33 cellular contexts compared by ENCODE assay signal in genomic region chr13:102708991-102709390, GRCh38. TPM values are rescaled to one million over a fixed set of nuclear protein-coding genes. Genes with fewer than 3 reads are reported as not detected.
"Had no signal": no experiment of that assay in that cellular context is flagged by ENCODE, and none has a peak within 500 bp of the region (broad histone marks: within the 10 kb centered on the region; RNA-seq: fewer than 3 reads in every experiment).

No MANE protein-coding gene starts in this region.

- H3K4me1 ChIP-seq: ascending aorta had no signal

- DNase-seq: activated CD4-positive, alpha-beta memory T cell treated with anti-CD3 and anti-CD28 coated beads, Interleukin-2, amount 10 ng/mL, durations not matched to agents 7 days and 5 days; activated CD4-positive, alpha-beta T cell treated with anti-CD3 and anti-CD28 coated beads for 1 hour; activated CD4-positive, alpha-beta T cell treated with anti-CD3 and anti-CD28 coated beads for 36 hours; activated CD4-positive, alpha-beta T cell treated with anti-CD3 and anti-CD28 coated beads for 48 hours; activated CD4-positive, alpha-beta T cell treated with anti-CD3 and anti-CD28 coated beads, Interleukin-2, amount 10 ng/mL, durations not matched to agents 7 days and 5 days; activated CD4-positive, alpha-beta T cell treated with anti-CD3 and anti-CD28 coated beads, Interleukin-2, amount 50 U/mL, for 48 hours; activated CD4-positive, CD25-positive, alpha-beta regulatory T cell; activated CD8-positive, alpha-beta memory T cell treated with anti-CD3 and anti-CD28 coated beads for 24 hours; activated CD8-positive, alpha-beta memory T cell treated with anti-CD3 and anti-CD28 coated beads, Interleukin-2, amount 10 ng/mL, durations not matched to agents 7 days and 5 days; activated CD8-positive, alpha-beta memory T cell treated with anti-CD3 and anti-CD28 coated beads, Interleukin-2, amount 50 U/mL, for 48 hours; activated CD8-positive, alpha-beta T cell treated with anti-CD3 and anti-CD28 coated beads, Interleukin-2, amount 10 ng/mL, durations not matched to agents 7 days and 5 days; activated effector memory CD4-positive, alpha-beta T cell treated with Interleukin-2 at 50 U/mL for 16 hours; activated gamma-delta T cell; activated naive CD4-positive, alpha-beta T cell treated with anti-CD3 and anti-CD28 coated beads, Interleukin-2, amount 10 ng/mL, durations not matched to agents 7 days and 5 days; activated naive CD4-positive, alpha-beta T cell treated with Interleukin-2 at 50 U/mL for 16 hours; activated naive CD8-positive, alpha-beta T cell treated with anti-CD3 and anti-CD28 coated beads, Interleukin-2, amount 10 ng/mL, durations not matched to agents 7 days and 5 days; activated naive CD8-positive, alpha-beta T cell treated with anti-CD3 and anti-CD28 coated beads, Interleukin-2, amount 50 U/mL, for 24 hours; activated T-cell treated with anti-CD3 and anti-CD28 coated beads, Interleukin-2, amount 50 U/mL, for 24 hours; activated T-cell treated with anti-CD3 and anti-CD28 coated beads, Interleukin-2, amount 50 U/mL, for 48 hours; amygdala; anterior cingulate cortex; caudate nucleus; T-helper 1 cell; T-helper 2 cell; T-helper 9 cell; WERI-Rb-1 had no signal

- H3K9me3 ChIP-seq: ascending aorta had no signal

- H3K4me3 ChIP-seq: ascending aorta, cardiac muscle cell had no signal

- H3K27ac ChIP-seq: ascending aorta, cardiac muscle cell, WERI-Rb-1 had no signal

- H3K36me3 ChIP-seq: ascending aorta, cardiac muscle cell, WERI-Rb-1 had no signal

- H3K27me3 ChIP-seq: ascending aorta, cardiac muscle cell had no signal

- ATAC-seq: activated CD4-positive, alpha-beta T cell treated with anti-CD3 and anti-CD28 coated beads for 36 hours; activated CD4-positive, CD25-positive, alpha-beta regulatory T cell treated with anti-CD3 and anti-CD28 coated beads, Interleukin-2, amount 50 U/mL, for 24 hours; activated CD8-positive, alpha-beta memory T cell treated with anti-CD3 and anti-CD28 coated beads, Interleukin-2, amount 10 ng/mL, durations not matched to agents 7 days and 5 days; activated CD8-positive, alpha-beta T cell treated with anti-CD3 and anti-CD28 coated beads, Interleukin-2, amount 10 ng/mL, durations not matched to agents 7 days and 5 days; activated naive CD8-positive, alpha-beta T cell treated with anti-CD3 and anti-CD28 coated beads, Interleukin-2, amount 50 U/mL, for 24 hours; WTC11 had no signal

RNA-seq across cellular contexts. Expression of gene METTL21C, which starts 14.1 kb away (rescaled TPM):
- total RNA-seq: activated CD4-positive, alpha-beta memory T cell treated with anti-CD3 and anti-CD28 coated beads, Interleukin-2, amount 10 ng/mL, durations not matched to agents 7 days and 5 days; activated CD4-positive, alpha-beta T cell treated with anti-CD3 and anti-CD28 coated beads for 36 hours; activated CD4-positive, alpha-beta T cell treated with anti-CD3 and anti-CD28 coated beads, Interleukin-2, amount 10 ng/mL, durations not matched to agents 7 days and 5 days; activated CD8-positive, alpha-beta memory T cell treated with anti-CD3 and anti-CD28 coated beads, Interleukin-2, amount 10 ng/mL, durations not matched to agents 7 days and 5 days; activated CD8-positive, alpha-beta T cell treated with anti-CD3 and anti-CD28 coated beads, Interleukin-2, amount 10 ng/mL, durations not matched to agents 7 days and 5 days; activated naive CD8-positive, alpha-beta T cell treated with anti-CD3 and anti-CD28 coated beads, Interleukin-2, amount 10 ng/mL, durations not matched to agents 7 days and 5 days; activated T-helper 2 cell treated with anti-CD3 and anti-CD28 coated beads, Interferon-gamma antibody, Interleukin-2, Interleukin-4, amounts not matched to agents 10 μg/mL and 5 μg/mL and 100 μg/mL, durations not matched to agents 14 hours and 24 hours and 36 hours; ascending aorta; bronchial epithelial cell; cardiac muscle cell; WTC11 had no signal
- polyA plus RNA-seq: adipose tissue, cardiac muscle cell had no signal
